In the genomic region with DNA sequence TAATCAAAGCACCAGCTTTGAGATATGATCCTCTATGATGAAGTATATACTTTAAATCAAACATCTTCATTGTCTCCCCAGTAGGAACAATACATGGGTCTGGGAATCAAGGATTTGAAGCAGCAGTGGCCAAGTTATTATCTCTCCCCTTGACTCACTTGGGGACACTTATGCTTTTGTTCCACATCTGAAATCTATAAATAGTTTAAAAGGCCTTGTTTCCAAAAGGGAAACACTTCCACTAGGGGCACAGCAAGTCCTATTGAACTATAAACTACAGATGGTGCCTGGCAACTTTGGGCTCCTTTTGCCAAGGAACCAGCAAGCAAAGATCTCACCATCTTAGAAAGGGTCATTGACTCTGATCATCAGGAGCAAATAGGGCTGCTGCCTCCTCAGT, we compare ENCODE assay signal across 19 cellular contexts. TPM values are rescaled to one million over a fixed set of nuclear protein-coding genes. Genes with fewer than 3 reads are reported as not detected.
DNase-seq lines count a peak whose midpoint lies in the region; ATAC-seq, FAIRE-seq and TF ChIP-seq lines count a peak whose summit lies in the region.
"Had no signal": no experiment of that assay in that cellular context is flagged by ENCODE, and none has a peak within 500 bp of the region (broad histone marks: within the 10 kb centered on the region; RNA-seq: fewer than 3 reads in every experiment).

No MANE protein-coding gene starts in this region.

- H3K4me3 Mint-ChIP-seq in activated T-cell treated with anti-CD3 and anti-CD28 coated beads, Interleukin-2, amount 50 U/mL, for 4 hours = no peak overlapping the region
- H3K4me3 Mint-ChIP-seq: CD14-positive monocyte; CD4-positive, alpha-beta memory T cell had no signal

- H3K9me3 Mint-ChIP-seq in activated T-cell treated with anti-CD3 and anti-CD28 coated beads, Interleukin-2, amount 50 U/mL, for 4 hours = no peaks in the 10 kb centered on the region

- no peaks in the 10 kb centered on the region for H3K27me3 Mint-ChIP-seq in activated T-cell treated with anti-CD3 and anti-CD28 coated beads, Interleukin-2, amount 50 U/mL, for 4 hours (ENCODE audit: low read depth)

- H3K27me3 ChIP-seq in left ventricle myocardium inferior (ENCODE audit: low read depth) = no peaks in the 10 kb centered on the region
- H3K27me3 ChIP-seq in PC-3 (ENCODE audit: low read length) = no peaks in the 10 kb centered on the region
- H3K27me3 ChIP-seq: BLaER1 had no signal

- ATAC-seq in Right ventricle myocardium inferior (peak; percentile 64), PC-3 (no peak)
- no peak for ATAC-seq in activated T-cell treated with anti-CD3 and anti-CD28 coated beads, Interleukin-2, amount 50 U/mL, for 4 hours
- ATAC-seq: GM12878, HCT116 had no signal

- no peaks in the 10 kb centered on the region for H3K79me2 ChIP-seq in PC-3 (ENCODE audit: low read length)

- CTCF ChIA-PET in PC-3 (lab: Charles Lee) = no interaction called here

- H3K4me1 ChIP-seq in left ventricle myocardium inferior (peaks cover 19% of the 10 kb centered on the region), PC-3 (ENCODE audit: insufficient read depth, low read length) (no peaks in the 10 kb centered on the region)

- no peak for DNase-seq in Right ventricle myocardium inferior (ENCODE audit: missing footprints)
- DNase-seq in cardiac septum (ENCODE audit: low spot score) = no peak
- DNase-seq in HTR-8/SVneo (ENCODE audit: insufficient read length, low spot score) = no peak
- DNase-seq in left ventricle myocardium inferior = no peak
- no peak for DNase-seq in PC-3
- DNase-seq in activated T-cell treated with anti-CD3 and anti-CD28 coated beads, Interleukin-2, amount 50 U/mL, for 4 hours = no peak
- DNase-seq in NCI-H1694 (lab: John Stamatoyannopoulos, UW) = no peak
- DNase-seq: 8988T; CD4-positive, alpha-beta memory T cell; DMS153; DMS79; GF-D8; GOT3; H7 had no signal

- no peak overlapping the region for H3K4me3 ChIP-seq in left ventricle myocardium inferior
- H3K4me3 ChIP-seq in PC-3 (ENCODE audit: low read length) = no peak overlapping the region
- H3K4me3 ChIP-seq: BLaER1, GM12878 had no signal

- TF ChIP-seq CTCF in left ventricle myocardium inferior (IDR thresholded peaks at IDR 0.05; ENCODE audit: borderline replicate concordance) = peak; percentile 34
- TF ChIP-seq CTCF in PC-3 (conservative IDR thresholded peaks at IDR 0.05; ENCODE audit: low read depth, low read length) = no peak; the same call in 1 of the 2 replicates

- H3F3A ChIP-seq in PC-3 (ENCODE audit: low read length, unreplicated experiment) = no peaks in the 10 kb centered on the region

- H4K20me1 ChIP-seq in PC-3 (ENCODE audit: low read length) = no peaks in the 10 kb centered on the region
- H4K20me1 ChIP-seq: BLaER1 had no signal

- no peak overlapping the region for H2AFZ ChIP-seq in PC-3 (ENCODE audit: low read length)

- no peak overlapping the region for H3K9ac ChIP-seq in PC-3 (ENCODE audit: low read length)
- H3K9ac ChIP-seq: BLaER1 had no signal

- intact Hi-C loops in Right ventricle myocardium inferior (cut with DNase I) (no loop called here), cardiac septum (cut with DNase I) (no loop called here), left ventricle myocardium inferior (cut with micrococcal nuclease) (no loop called here), PC-3 (cut with micrococcal nuclease) (no loop called here)

- no peak overlapping the region for H3K4me2 ChIP-seq in PC-3 (ENCODE audit: low read length)
- H3K4me2 ChIP-seq: BLaER1 had no signal

- peak; percentile 38 for FAIRE-seq in HTR-8/SVneo (lab: Jason Lieb, UNC)
- FAIRE-seq: GM12878 had no signal

- no peaks in the 10 kb centered on the region for H3K36me3 ChIP-seq in left ventricle myocardium inferior
- H3K36me3 ChIP-seq in PC-3 (ENCODE audit: low read depth, low read length) = no peaks in the 10 kb centered on the region
- H3K36me3 ChIP-seq: BLaER1 had no signal

- H3K36me3 Mint-ChIP-seq in activated T-cell treated with anti-CD3 and anti-CD28 coated beads, Interleukin-2, amount 50 U/mL, for 4 hours (ENCODE audit: insufficient read depth) = no peaks in the 10 kb centered on the region
- H3K36me3 Mint-ChIP-seq: CD14-positive monocyte; CD4-positive, alpha-beta memory T cell had no signal

- POLR2A ChIA-PET in PC-3 (lab: Charles Lee; ENCODE audit: unreplicated experiment) = no interaction called here

- BruUV-seq in PC-3 (replicated peaks; lab: Mats Ljungman, UMichigan) = no TSS peak

- 0 out of 2 replicates have a peak, but pooled peaks cover 3% of the 10 kb centered on the region for H3K9me2 ChIP-seq in PC-3 (replicated peaks; ENCODE audit: low read length)

- no peak overlapping the region for H3K27ac ChIP-seq in left ventricle myocardium inferior (replicated peaks)
- H3K27ac ChIP-seq in PC-3 (ENCODE audit: low read length) = no peak overlapping the region
- H3K27ac ChIP-seq: BLaER1 had no signal

- peaks cover 2% of the 10 kb centered on the region for H3K4me1 Mint-ChIP-seq in activated T-cell treated with anti-CD3 and anti-CD28 coated beads, Interleukin-2, amount 50 U/mL, for 4 hours (ENCODE audit: low read depth)
- H3K4me1 Mint-ChIP-seq: CD14-positive monocyte had no signal

- H3K9me3 ChIP-seq in left ventricle myocardium inferior (replicated peaks) = peaks cover 11% of the 10 kb centered on the region
- H3K9me3 ChIP-seq in PC-3 (ENCODE audit: low read length) = no peaks in the 10 kb centered on the region

RNA-seq across cellular contexts. Expression of gene CEP112, which starts 16.0 kb away (rescaled TPM):
- total RNA-seq in Right ventricle myocardium inferior = 26.0 TPM
- total RNA-seq in cardiac septum = 19.6 TPM
- 14.5 TPM for total RNA-seq in left ventricle myocardium inferior
- total RNA-seq in PC-3 (2014; rRNA removed) = 3.3 and 6.5 TPM in 2 replicates
- 1 to 10 TPM in 1 of 3 donors, under 1 TPM in 2; 0.71 to 1.5 (median 0.95) TPM for total RNA-seq in activated T-cell treated with anti-CD3 and anti-CD28 coated beads, Interleukin-2, amount 50 U/mL, for 4 hours

RNA-seq across cellular contexts. Expression of gene APOH, which starts 21.3 kb away (rescaled TPM):
- total RNA-seq in Right ventricle myocardium inferior (not detected), cardiac septum (not detected), left ventricle myocardium inferior (not detected), PC-3 (2014; rRNA removed) (not detected in 2 replicates)
- 1 to 10 TPM in 1 of 3 donors, under 1 TPM in 2; 0.73 to 1.3 (median 0.76) TPM for total RNA-seq in activated T-cell treated with anti-CD3 and anti-CD28 coated beads, Interleukin-2, amount 50 U/mL, for 4 hours
- total RNA-seq: CD4-positive, alpha-beta memory T cell; Daoy; H7 had no signal
